Comparison of ENCODE assay signal across 8 cellular contexts in genomic region chr18:46939337-46939963, GRCh38. TPM values are rescaled to one million over a fixed set of nuclear protein-coding genes. Genes with fewer than 3 reads are reported as not detected.
A peak's percentile ranks its signal among the peaks of the same experiment; 100 is the strongest.
DNase-seq lines count a peak whose midpoint lies in the region; ATAC-seq and TF ChIP-seq lines count a peak whose summit lies in the region.
"Had no signal": no experiment of that assay in that cellular context is flagged by ENCODE, and none has a peak within 500 bp of the region (broad histone marks: within the 10 kb centered on the region; RNA-seq: fewer than 3 reads in every experiment).

No MANE protein-coding gene starts in this region.

- H3K27ac ChIP-seq in gastroesophageal sphincter: peak overlapping the region in 2 of 4 donors; percentile 6 to 35
- H3K27ac ChIP-seq in skeletal muscle tissue (ENCODE audit: low read depth, low read length): peak overlapping the region; percentile 89
- H3K27ac ChIP-seq in left ventricle myocardium inferior (replicated peaks): no peak overlapping the region

- TF ChIP-seq CTCF in gastroesophageal sphincter (IDR thresholded peaks at IDR 0.05) (no peak), left ventricle myocardium inferior (IDR thresholded peaks at IDR 0.05; ENCODE audit: borderline replicate concordance) (no peak)

- H3K4me3 ChIP-seq in gastroesophageal sphincter: no peak overlapping the region
- no peak overlapping the region for H3K4me3 ChIP-seq in skeletal muscle tissue (ENCODE audit: low read length in 3 of 3)
- no peak overlapping the region for H3K4me3 ChIP-seq in left ventricle myocardium inferior

- TF ChIP-seq POLR2A in gastroesophageal sphincter (IDR thresholded peaks at IDR 0.05): no peak

- peak overlapping the region in 2 of 3 donors; percentile 28 to 39 for H3K9ac ChIP-seq in skeletal muscle tissue (ENCODE audit: low read depth in 1 of 3, low read length in 3 of 3)

- DNase-seq in HCEC 1CT: peak; percentile 96
- peak; percentile 34 for DNase-seq in amniotic stem cell (lab: John Stamatoyannopoulos, UW)
- DNase-seq in left ventricle myocardium inferior: no peak
- no peak for DNase-seq in activated naive CD4-positive, alpha-beta T cell (lab: John Stamatoyannopoulos, UW)
- DNase-seq: NCI-H526 treated with DMSO at 0.1 percent for 48 hours had no signal

- intact Hi-C loops in left ventricle myocardium inferior (cut with micrococcal nuclease): no loop called here

- ATAC-seq in gastroesophageal sphincter: peak; percentile 79
- ATAC-seq in GM18870 (IDR thresholded peaks at IDR 0.05; ENCODE audit: unreplicated experiment): no peak

- H3K9me3 ChIP-seq in gastroesophageal sphincter (no peaks in the 10 kb centered on the region), skeletal muscle tissue (ENCODE audit: control insufficient read depth in 3 of 3, low read length in 3 of 3) (no peaks in the 10 kb centered on the region), left ventricle myocardium inferior (replicated peaks) (peaks cover 3% of the 10 kb centered on the region)

- H3K27me3 ChIP-seq in gastroesophageal sphincter (no peaks in the 10 kb centered on the region), skeletal muscle tissue (ENCODE audit: control insufficient read depth in 3 of 3, insufficient read depth in 3 of 3, low read length in 3 of 3) (no peaks in the 10 kb centered on the region), left ventricle myocardium inferior (ENCODE audit: low read depth) (no peaks in the 10 kb centered on the region)

- H3K4me1 ChIP-seq in gastroesophageal sphincter (peaks cover 0 to 18% (median 3%) of the 10 kb centered on the region in 3 donors), skeletal muscle tissue (ENCODE audit: control insufficient read depth in 3 of 3, insufficient read depth in 3 of 3, low read length in 3 of 3) (peaks cover 12 to 19% (median 16%) of the 10 kb centered on the region in 3 donors), left ventricle myocardium inferior (no peaks in the 10 kb centered on the region)

- WGBS in gastroesophageal sphincter (ENCODE audit: low coverage in 1 of 2), 2 donors: 43 to 78% methylated on average over 1 of the region's 1 CpG

- H3K36me3 ChIP-seq in gastroesophageal sphincter: no peaks in the 10 kb centered on the region
- H3K36me3 ChIP-seq in skeletal muscle tissue (ENCODE audit: control insufficient read depth in 3 of 3, insufficient read depth in 3 of 3, low read length in 3 of 3): no peaks in the 10 kb centered on the region
- H3K36me3 ChIP-seq in left ventricle myocardium inferior: no peaks in the 10 kb centered on the region

- TF ChIP-seq EP300 in gastroesophageal sphincter (IDR thresholded peaks at IDR 0.05): no peak

RNA-seq across cellular contexts. Expression of gene KATNAL2, which starts 22.0 kb away (rescaled TPM):
- 1 to 10 TPM in 3 of 4 donors, under 1 TPM in 1; 0.89 to 4.1 (median 3.3) TPM for total RNA-seq in gastroesophageal sphincter
- total RNA-seq in skeletal muscle tissue: 8.4 TPM
- 5.4 TPM for total RNA-seq in left ventricle myocardium inferior

RNA-seq across cellular contexts. Expression of gene PIAS2, which starts 22.1 kb away (rescaled TPM):
- 10 to 100 TPM; 26.4 to 31.0 (median 28.1) TPM for total RNA-seq in gastroesophageal sphincter
- total RNA-seq in skeletal muscle tissue: 35.5 TPM
- 33.2 TPM for total RNA-seq in left ventricle myocardium inferior

Comparison
In these comparisons a context has a peak if more than half of its experiments do, and no peak if none do; other contexts are left out.
1. DNase-seq: peak in HCEC 1CT (single experiment) and amniotic stem cell (single experiment); none in left ventricle myocardium inferior (single experiment) and activated naive CD4-positive, alpha-beta T cell (0 of 4).